In the genomic region with DNA sequence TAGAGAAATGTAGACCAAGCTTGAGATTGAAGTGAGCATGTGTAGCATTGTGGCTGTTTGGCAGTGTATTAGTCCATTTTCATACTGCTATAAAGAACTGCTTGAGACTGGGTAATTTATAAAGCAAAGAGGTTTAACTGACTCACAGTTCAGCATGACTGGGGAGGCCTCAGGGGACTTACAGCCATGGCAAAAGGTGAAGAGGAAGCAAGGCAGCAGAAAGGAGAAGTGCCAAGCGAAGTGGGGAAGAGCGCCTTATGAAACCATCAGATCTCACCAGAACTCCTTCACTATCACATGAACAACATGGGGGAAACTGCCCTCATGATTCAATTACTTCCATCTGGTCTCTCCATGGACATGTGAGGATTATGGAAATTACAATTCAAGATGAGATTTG, we compare ENCODE assay signal across 15 cellular contexts. TPM values are rescaled to one million over a fixed set of nuclear protein-coding genes. Genes with fewer than 3 reads are reported as not detected.
DNase-seq lines count a peak whose midpoint lies in the region; ATAC-seq and TF ChIP-seq lines count a peak whose summit lies in the region.
"Had no signal": no experiment of that assay in that cellular context is flagged by ENCODE, and none has a peak within 500 bp of the region (broad histone marks: within the 10 kb centered on the region; RNA-seq: fewer than 3 reads in every experiment).

No MANE protein-coding gene starts in this region.

- H3K27ac Mint-ChIP-seq in GM23338: no peak overlapping the region
- H3K27ac Mint-ChIP-seq: CD4-positive, alpha-beta T cell; IgD-negative memory B cell had no signal

- TF ChIP-seq POLR2A in GM18505 (IDR thresholded peaks at IDR 0.05; ENCODE audit: borderline replicate concordance, extremely low read depth, insufficient read depth, insufficient read length): no peak

- no peaks in the 10 kb centered on the region for H3K4me1 Mint-ChIP-seq in GM23338

- H3K79me2 ChIP-seq in GM23338 (replicated peaks; ENCODE audit: insufficient read depth): no peaks in the 10 kb centered on the region

- no peak overlapping the region for H3K4me2 ChIP-seq in GM23338

- no peaks in the 10 kb centered on the region for H3K27me3 ChIP-seq in GM23338 (ENCODE audit: insufficient read depth)
- H3K27me3 ChIP-seq: transverse colon had no signal

- no peak overlapping the region for H3K4me3 Mint-ChIP-seq in GM23338
- H3K4me3 Mint-ChIP-seq: CD4-positive, alpha-beta T cell; IgD-negative memory B cell had no signal

- peak; percentile 59 for ATAC-seq in GM18505 (IDR thresholded peaks at IDR 0.05; ENCODE audit: unreplicated experiment)
- ATAC-seq in HG02973 (IDR thresholded peaks at IDR 0.05; ENCODE audit: unreplicated experiment): peak; percentile 56
- no peak for ATAC-seq in GM23338
- ATAC-seq in Right ventricle myocardium superior (ENCODE audit: poor library complexity): no peak
- no peak for ATAC-seq in GM19035 (IDR thresholded peaks at IDR 0.05; ENCODE audit: unreplicated experiment)

- no peak overlapping the region for H2AFZ ChIP-seq in GM23338

- H3K4me3 ChIP-seq in GM23338: no peak overlapping the region
- H3K4me3 ChIP-seq: transverse colon had no signal

- TF ChIP-seq CTCF in GM23338 (conservative IDR thresholded peaks at IDR 0.05; ENCODE audit: low read depth in 2 of 2): no peak

- intact Hi-C loops in Right ventricle myocardium superior (cut with DNase I): no loop called here

- H3K27ac ChIP-seq in GM23338 (ENCODE audit: low read depth): no peak overlapping the region
- H3K27ac ChIP-seq: RWPE1, transverse colon had no signal

- DNase-seq in NOMO-1 treated with DMSO at 0.1 percent for 48 hours (lab: John Stamatoyannopoulos, UW; ENCODE audit: unreplicated experiment) (peak; percentile 95), medulla oblongata (ENCODE audit: extremely low spot score) (peak; percentile 58), NCI-H774 (lab: John Stamatoyannopoulos, UW) (no peak), GM23338 (ENCODE audit: low spot score) (no peak), Right ventricle myocardium superior (no peak)
- DNase-seq: activated CD4-positive, CD25-positive, alpha-beta regulatory T cell; activated effector memory CD4-positive, alpha-beta T cell treated with Interleukin-2 at 50 U/mL for 16 hours; CD4-positive, alpha-beta T cell; transverse colon had no signal

- no peaks in the 10 kb centered on the region for H4K20me1 ChIP-seq in GM23338 (replicated peaks; ENCODE audit: insufficient read depth)

- H3K36me3 Mint-ChIP-seq in GM23338 (ENCODE audit: low read depth): peaks cover 5% of the 10 kb centered on the region; the same call in 2 of the 3 replicates
- H3K36me3 Mint-ChIP-seq: IgD-negative memory B cell had no signal

- H3K27me3 Mint-ChIP-seq in GM23338 (ENCODE audit: insufficient read depth, low read depth, poor library complexity): peaks cover 2% of the 10 kb centered on the region

- H3K9me2 ChIP-seq in GM23338 (ENCODE audit: insufficient read depth): no peaks in the 10 kb centered on the region

- no peaks in the 10 kb centered on the region for H3F3A ChIP-seq in GM23338 (replicated peaks; ENCODE audit: low read depth)

- no peaks in the 10 kb centered on the region for H3K4me1 ChIP-seq in GM23338 (ENCODE audit: insufficient read depth)
- H3K4me1 ChIP-seq: transverse colon had no signal

- no peaks in the 10 kb centered on the region for H3K36me3 ChIP-seq in GM23338 (ENCODE audit: insufficient read depth)
- H3K36me3 ChIP-seq: transverse colon had no signal

- peaks cover 27% of the 10 kb centered on the region for H3K9me3 Mint-ChIP-seq in GM23338

TF ChIP-seq in GM23338, 12 proteins besides CTCF, POLR2A, EP300 and RAD21:
- TF ChIP-seq, protein P1, sequence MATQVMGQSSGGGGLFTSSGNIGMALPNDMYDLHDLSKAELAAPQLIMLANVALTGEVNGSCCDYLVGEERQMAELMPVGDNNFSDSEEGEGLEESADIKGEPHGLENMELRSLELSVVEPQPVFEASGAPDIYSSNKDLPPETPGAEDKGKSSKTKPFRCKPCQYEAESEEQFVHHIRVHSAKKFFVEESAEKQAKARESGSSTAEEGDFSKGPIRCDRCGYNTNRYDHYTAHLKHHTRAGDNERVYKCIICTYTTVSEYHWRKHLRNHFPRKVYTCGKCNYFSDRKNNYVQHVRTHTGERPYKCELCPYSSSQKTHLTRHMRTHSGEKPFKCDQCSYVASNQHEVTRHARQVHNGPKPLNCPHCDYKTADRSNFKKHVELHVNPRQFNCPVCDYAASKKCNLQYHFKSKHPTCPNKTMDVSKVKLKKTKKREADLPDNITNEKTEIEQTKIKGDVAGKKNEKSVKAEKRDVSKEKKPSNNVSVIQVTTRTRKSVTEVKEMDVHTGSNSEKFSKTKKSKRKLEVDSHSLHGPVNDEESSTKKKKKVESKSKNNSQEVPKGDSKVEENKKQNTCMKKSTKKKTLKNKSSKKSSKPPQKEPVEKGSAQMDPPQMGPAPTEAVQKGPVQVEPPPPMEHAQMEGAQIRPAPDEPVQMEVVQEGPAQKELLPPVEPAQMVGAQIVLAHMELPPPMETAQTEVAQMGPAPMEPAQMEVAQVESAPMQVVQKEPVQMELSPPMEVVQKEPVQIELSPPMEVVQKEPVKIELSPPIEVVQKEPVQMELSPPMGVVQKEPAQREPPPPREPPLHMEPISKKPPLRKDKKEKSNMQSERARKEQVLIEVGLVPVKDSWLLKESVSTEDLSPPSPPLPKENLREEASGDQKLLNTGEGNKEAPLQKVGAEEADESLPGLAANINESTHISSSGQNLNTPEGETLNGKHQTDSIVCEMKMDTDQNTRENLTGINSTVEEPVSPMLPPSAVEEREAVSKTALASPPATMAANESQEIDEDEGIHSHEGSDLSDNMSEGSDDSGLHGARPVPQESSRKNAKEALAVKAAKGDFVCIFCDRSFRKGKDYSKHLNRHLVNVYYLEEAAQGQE (IDR thresholded peaks at IDR 0.05; ENCODE audit: unreplicated experiment): no peak
- TF ChIP-seq ZNF114 (CRISPR knock-in tag; IDR thresholded peaks at IDR 0.05): no peak
- TF ChIP-seq EZH2 (IDR thresholded peaks at IDR 0.05; ENCODE audit: low read depth, unreplicated experiment): no peak

RNA-seq across cellular contexts. Expression of a gene that starts 8.6 kb away (rescaled TPM):
- total RNA-seq in GM23338 (2014; rRNA removed; shearing (Covaris generic)): 0.12 and 2.2 TPM in 2 replicates
- polyA plus RNA-seq in GM23338 (2016; fragmentation: Nextera tagmentation; extraction: Ambion mirVana): 0.38 and 1.8 TPM in 2 replicates
- total RNA-seq in Right ventricle myocardium superior: not detected
- total RNA-seq: epithelial cell of proximal tubule, transverse colon had no signal
- polyA plus RNA-seq: IgD-negative memory B cell had no signal

Comparison
In these comparisons a context has a peak if more than half of its experiments do, and no peak if none do; other contexts are left out.
1. ATAC-seq: peak in GM18505 (single experiment) and HG02973 (single experiment); none in GM23338 (single experiment), Right ventricle myocardium superior (single experiment) and GM19035 (single experiment).
2. DNase-seq: peak in NOMO-1 treated with DMSO at 0.1 percent for 48 hours (single experiment) and medulla oblongata (single experiment); none in NCI-H774 (single experiment), GM23338 (single experiment) and Right ventricle myocardium superior (single experiment).